13 cellular contexts compared by ENCODE assay signal in genomic region chr1:56255516-56256181, GRCh38.
DNase-seq lines count a peak whose midpoint lies in the region; ATAC-seq and TF ChIP-seq lines count a peak whose summit lies in the region.
"Had no signal": no experiment of that assay in that cellular context is flagged by ENCODE, and none has a peak within 500 bp of the region (broad histone marks: within the 10 kb centered on the region; RNA-seq: fewer than 3 reads in every experiment).

No MANE protein-coding gene starts in this region.

- BruUV-seq in Caco-2 (replicated peaks; lab: Mats Ljungman, UMichigan): no TSS peak

- peak overlapping the region; percentile 69 for H3K9ac ChIP-seq in mesenchymal stem cell (ENCODE audit: low read length)

- no peaks in the 10 kb centered on the region for H3K79me1 ChIP-seq in mesenchymal stem cell (replicated peaks; ENCODE audit: low read length, poor library complexity, severe bottlenecking)

- H4K91ac ChIP-seq in mesenchymal stem cell (ENCODE audit: low read length): no peak overlapping the region

- H3K4me3 ChIP-seq in mesenchymal stem cell (ENCODE audit: insufficient read depth in 1 of 2, low read depth in 1 of 2, low read length in 2 of 2) (no peak overlapping the region), tibial artery (no peak overlapping the region), Caco-2 (ENCODE audit: low read depth, low read length) (no peak overlapping the region)
- H3K4me3 ChIP-seq: SJCRH30 had no signal

- H3K18ac ChIP-seq in mesenchymal stem cell (ENCODE audit: low read depth in 1 of 2, low read length in 2 of 2): no peak overlapping the region

- H3K27me3 ChIP-seq in mesenchymal stem cell (ENCODE audit: control insufficient read depth in 1 of 2, insufficient read depth in 1 of 2, low read length in 2 of 2) (no peaks in the 10 kb centered on the region), tibial artery (no peaks in the 10 kb centered on the region), Caco-2 (replicated peaks; ENCODE audit: control insufficient read depth, insufficient read depth, low read length) (no peaks in the 10 kb centered on the region)
- H3K27me3 ChIP-seq in CD4-positive, alpha-beta T cell (ENCODE audit: control insufficient read depth, insufficient read depth, low read length): no peaks in the 10 kb centered on the region
- H3K27me3 ChIP-seq: SJCRH30 had no signal

- H3K4me3 Mint-ChIP-seq in dendritic cell treated with granulocyte-macrophage colony-stimulating factor and Interleukin-4, amounts not matched to agents 40 ng/mL and 50 ng/mL, for 4 days: no peak overlapping the region
- H3K4me3 Mint-ChIP-seq in Caco-2 (ENCODE audit: unreplicated experiment) (no peak overlapping the region), mesothelial cell of epicardium (no peak overlapping the region)
- no peak overlapping the region for H3K4me3 Mint-ChIP-seq in CD4-positive, alpha-beta T cell
- H3K4me3 Mint-ChIP-seq: activated T-helper 17 cell treated with anti-CD3 and anti-CD28 coated beads, Interleukin-2, amount 50 U/mL, for 72 hours had no signal

- no peak overlapping the region for H2AK5ac ChIP-seq in mesenchymal stem cell (ENCODE audit: low read length, severe bottlenecking)

- peak overlapping the region; percentile 78 for H3K27ac Mint-ChIP-seq in dendritic cell treated with granulocyte-macrophage colony-stimulating factor and Interleukin-4, amounts not matched to agents 40 ng/mL and 50 ng/mL, for 4 days
- H3K27ac Mint-ChIP-seq in Caco-2 (ENCODE audit: unreplicated experiment) (no peak overlapping the region), mesothelial cell of epicardium (no peak overlapping the region)
- H3K27ac Mint-ChIP-seq in CD4-positive, alpha-beta T cell: no peak overlapping the region
- H3K27ac Mint-ChIP-seq: activated T-helper 17 cell treated with anti-CD3 and anti-CD28 coated beads, Interleukin-2, amount 50 U/mL, for 72 hours had no signal

- no peaks in the 10 kb centered on the region for H3K4me1 ChIP-seq in mesenchymal stem cell (ENCODE audit: control insufficient read depth, insufficient read depth, low read depth, low read length)
- H3K4me1 ChIP-seq in tibial artery: peaks cover 0 to 20% (median 14%) of the 10 kb centered on the region in 4 donors
- H3K4me1 ChIP-seq in Caco-2: no peaks in the 10 kb centered on the region
- H3K4me1 ChIP-seq: SJCRH30 had no signal

- intact Hi-C loops in dendritic cell treated with granulocyte-macrophage colony-stimulating factor and Interleukin-4, amounts not matched to agents 40 ng/mL and 50 ng/mL, for 4 days (cut with micrococcal nuclease): no loop called here
- intact Hi-C loops in tibial artery (cut with DNase I; ENCODE audit: low total_unique reads): no loop called here
- intact Hi-C loops in Caco-2 (cut with micrococcal nuclease; ENCODE audit: unreplicated experiment): no loop called here
- intact Hi-C loops in CD4-positive, alpha-beta T cell (cut with DNase I, micrococcal nuclease): no loop called here

- peaks cover 10% of the 10 kb centered on the region for H3K9me3 Mint-ChIP-seq in dendritic cell treated with granulocyte-macrophage colony-stimulating factor and Interleukin-4, amounts not matched to agents 40 ng/mL and 50 ng/mL, for 4 days
- H3K9me3 Mint-ChIP-seq in Caco-2 (ENCODE audit: unreplicated experiment) (no peaks in the 10 kb centered on the region), mesothelial cell of epicardium (peaks cover 5% of the 10 kb centered on the region)
- H3K9me3 Mint-ChIP-seq in CD4-positive, alpha-beta T cell: peaks cover 4% of the 10 kb centered on the region

- H3K14ac ChIP-seq in mesenchymal stem cell (ENCODE audit: low read length in 2 of 2): no peak overlapping the region

- no peak overlapping the region for H3K4me2 ChIP-seq in mesenchymal stem cell (ENCODE audit: low read length, poor library complexity, severe bottlenecking)

- H3K27ac ChIP-seq in mesenchymal stem cell (ENCODE audit: low read length, poor library complexity, severe bottlenecking) (no peak overlapping the region), tibial artery (peak overlapping the region; percentile 49 to 68)
- H3K27ac ChIP-seq in CD4-positive, alpha-beta T cell (ENCODE audit: low read depth, low read length): no peak overlapping the region
- H3K27ac ChIP-seq: SJCRH30 had no signal

- no peak overlapping the region for H2BK5ac ChIP-seq in mesenchymal stem cell (ENCODE audit: low read depth, low read length, poor library complexity, severe bottlenecking)

- no peak overlapping the region for H3K4ac ChIP-seq in mesenchymal stem cell (ENCODE audit: low read depth in 1 of 2, low read length in 2 of 2)

- peaks cover 14% of the 10 kb centered on the region for H3K27me3 Mint-ChIP-seq in dendritic cell treated with granulocyte-macrophage colony-stimulating factor and Interleukin-4, amounts not matched to agents 40 ng/mL and 50 ng/mL, for 4 days
- H3K27me3 Mint-ChIP-seq in Caco-2 (ENCODE audit: insufficient read depth, unreplicated experiment): no peaks in the 10 kb centered on the region
- H3K27me3 Mint-ChIP-seq in CD4-positive, alpha-beta T cell: no peaks in the 10 kb centered on the region
- H3K27me3 Mint-ChIP-seq in mesothelial cell of epicardium (ENCODE audit: low read depth): no peaks in the 10 kb centered on the region

- no peak overlapping the region for H2BK15ac ChIP-seq in mesenchymal stem cell (ENCODE audit: low read depth, poor library complexity, severe bottlenecking)

- peaks cover 9% of the 10 kb centered on the region for H3K36me3 Mint-ChIP-seq in dendritic cell treated with granulocyte-macrophage colony-stimulating factor and Interleukin-4, amounts not matched to agents 40 ng/mL and 50 ng/mL, for 4 days (ENCODE audit: low read depth)
- H3K36me3 Mint-ChIP-seq in Caco-2 (ENCODE audit: insufficient read depth, unreplicated experiment): no peaks in the 10 kb centered on the region
- H3K36me3 Mint-ChIP-seq in CD4-positive, alpha-beta T cell (ENCODE audit: low read depth): no peaks in the 10 kb centered on the region
- H3K36me3 Mint-ChIP-seq in mesothelial cell of epicardium: no peaks in the 10 kb centered on the region

- POLR2A ChIA-PET in Caco-2 (lab: Charles Lee): no interaction called here
- POLR2A ChIA-PET in CD4-positive, alpha-beta T cell (lab: Charles Lee): no interaction called here

- no peak overlapping the region for H2BK12ac ChIP-seq in mesenchymal stem cell (ENCODE audit: low read length in 2 of 2)

- H2AFZ ChIP-seq in mesenchymal stem cell (ENCODE audit: low read depth, low read length): no peak overlapping the region

- no peak overlapping the region for H3K23ac ChIP-seq in mesenchymal stem cell (ENCODE audit: low read length in 2 of 2)

- TF ChIP-seq CTCF in tibial artery (IDR thresholded peaks at IDR 0.05): no peak
- TF ChIP-seq CTCF in Caco-2 (IDR thresholded peaks at IDR 0.05; ENCODE audit: insufficient read depth in 1 of 2, low read depth in 1 of 2, low read length in 1 of 2, severe bottlenecking in 1 of 2, unreplicated experiment in 1 of 2): no peak
- no peak for TF ChIP-seq CTCF in CD4-positive, alpha-beta T cell (IDR thresholded peaks at IDR 0.05)
- no peak for TF ChIP-seq CTCF in mesothelial cell of epicardium (IDR thresholded peaks at IDR 0.05; ENCODE audit: unreplicated experiment)

- peak; percentile 17 for DNase-seq in LHCN-M2 (ENCODE audit: low read depth)
- peak; percentile 12 for DNase-seq in mesenchymal stem cell
- peak; percentile 90 to 92 for DNase-seq in tibial artery
- DNase-seq in Caco-2: no peak
- no peak for DNase-seq in CD4-positive, alpha-beta T cell
- no peak for DNase-seq in mesothelial cell of epicardium (ENCODE audit: low spot score in 2 of 2, unreplicated experiment in 2 of 2)
- DNase-seq: DMS79, NCI-H2227 treated with DMSO at 0.1 percent for 48 hours, retina, SJCRH30 had no signal

- no peak overlapping the region for H4K8ac ChIP-seq in mesenchymal stem cell (ENCODE audit: low read length)

- no peak for ATAC-seq in CD4-positive, alpha-beta T cell (ENCODE audit: poor library complexity)
- no peak for ATAC-seq in HG03039 (IDR thresholded peaks at IDR 0.05; ENCODE audit: unreplicated experiment)
- ATAC-seq: activated T-helper 17 cell treated with anti-CD3 and anti-CD28 coated beads, Interleukin-2, amount 50 U/mL, for 72 hours had no signal

- WGBS in mesenchymal stem cell: 83% methylated on average over 5 of the region's 5 CpGs

- no peak overlapping the region for H2BK120ac ChIP-seq in mesenchymal stem cell (ENCODE audit: low read depth, low read length)

- H3K4me1 Mint-ChIP-seq in dendritic cell treated with granulocyte-macrophage colony-stimulating factor and Interleukin-4, amounts not matched to agents 40 ng/mL and 50 ng/mL, for 4 days (ENCODE audit: low read depth): peaks cover 22% of the 10 kb centered on the region
- H3K4me1 Mint-ChIP-seq in Caco-2 (ENCODE audit: low read depth, unreplicated experiment): no peaks in the 10 kb centered on the region
- no peaks in the 10 kb centered on the region for H3K4me1 Mint-ChIP-seq in CD4-positive, alpha-beta T cell (ENCODE audit: low read depth)
- peaks cover 11% of the 10 kb centered on the region for H3K4me1 Mint-ChIP-seq in mesothelial cell of epicardium
- H3K4me1 Mint-ChIP-seq: activated T-helper 17 cell treated with anti-CD3 and anti-CD28 coated beads, Interleukin-2, amount 50 U/mL, for 72 hours had no signal

- CTCF ChIA-PET in Caco-2 (lab: Charles Lee): no interaction called here
- CTCF ChIA-PET in CD4-positive, alpha-beta T cell (lab: Charles Lee): no interaction called here

- H3K36me3 ChIP-seq in mesenchymal stem cell (ENCODE audit: control insufficient read depth in 1 of 2, insufficient read depth in 2 of 2, low read depth in 1 of 2, low read length in 2 of 2) (no peaks in the 10 kb centered on the region), tibial artery (no peaks in the 10 kb centered on the region), Caco-2 (ENCODE audit: control insufficient read depth, insufficient read depth, low read length) (no peaks in the 10 kb centered on the region; the same call in 1 of the 2 replicates)
- H3K36me3 ChIP-seq: SJCRH30 had no signal

- H3K9me3 ChIP-seq in mesenchymal stem cell (ENCODE audit: control insufficient read depth, low read length) (peaks cover 4% of the 10 kb centered on the region), tibial artery (peaks cover 0 to 7% (median 6%) of the 10 kb centered on the region in 3 donors), Caco-2 (no peaks in the 10 kb centered on the region)
- H3K9me3 ChIP-seq in CD4-positive, alpha-beta T cell (ENCODE audit: control insufficient read depth, low read length): no peaks in the 10 kb centered on the region
- H3K9me3 ChIP-seq: SJCRH30 had no signal

Comparison
In these comparisons a context has a peak if more than half of its experiments do, and no peak if none do; other contexts are left out.
1. DNase-seq: peak in LHCN-M2 (single experiment), mesenchymal stem cell (single experiment) and tibial artery (2 of 2); none in Caco-2 (0 of 2), CD4-positive, alpha-beta T cell (0 of 10) and mesothelial cell of epicardium (0 of 2).
2. H3K27ac ChIP-seq: peak in tibial artery (2 of 2); none in mesenchymal stem cell (single experiment) and CD4-positive, alpha-beta T cell (single experiment).